In genomic region chr15:96893159-96893906, GRCh38 we compare ENCODE assay signal across 8 cellular contexts.
DNase-seq lines count a peak whose midpoint lies in the region; ATAC-seq and TF ChIP-seq lines count a peak whose summit lies in the region.

No MANE protein-coding gene starts in this region.

- peak; percentile 82 for TF ChIP-seq CTCF in brain microvascular endothelial cell (IDR thresholded peaks at IDR 0.05; ENCODE audit: low read depth, low read length, missing control alignments)

- H3K9me3 ChIP-seq in GM23248 (ENCODE audit: low read depth) = no peaks in the 10 kb centered on the region

- no peaks in the 10 kb centered on the region for H3K79me2 ChIP-seq in GM23248 (ENCODE audit: insufficient read depth)

- ATAC-seq in HG02885 (IDR thresholded peaks at IDR 0.05; ENCODE audit: poor library complexity, unreplicated experiment) (no peak), GM18873 (IDR thresholded peaks at IDR 0.05; ENCODE audit: low FRiP score, unreplicated experiment) (no peak), GM21367 (IDR thresholded peaks at IDR 0.05; ENCODE audit: unreplicated experiment) (no peak)

- no peak overlapping the region for H3K4me2 ChIP-seq in GM23248 (ENCODE audit: unreplicated experiment)

- no peak overlapping the region for H2AFZ ChIP-seq in GM23248

- H3K9ac ChIP-seq in GM23248 = no peak overlapping the region

- 17 to 29% methylated on average over 5 of the region's 5 CpGs for WGBS in GM23248 (ENCODE audit: low coverage in 1 of 2, low lambda C conversion rate in 2 of 2, missing lambda C conversion rate in 2 of 2), 2 experiments

- no peaks in the 10 kb centered on the region for H3K9me2 ChIP-seq in GM23248 (ENCODE audit: insufficient read depth)

- H3F3A ChIP-seq in GM23248 (ENCODE audit: insufficient read depth) = no peaks in the 10 kb centered on the region

- in situ Hi-C loops in GM23248 (cut with MboI) = no loop called here
- in situ Hi-C loops in brain microvascular endothelial cell (cut with HindIII; ENCODE audit: low pct_ligation_motif_present, low sequenced_read_pairs) = no loop called here

- DNase-seq in GM23248 = peak; percentile 26
- peak; percentile 50 to 75 for DNase-seq in NCI-H2081 (lab: John Stamatoyannopoulos, UW)
- peak; percentile 38 for DNase-seq in brain microvascular endothelial cell
- DNase-seq in midbrain (lab: John Stamatoyannopoulos, UW) = peak; percentile 29
- no peak for DNase-seq in GDM1 (lab: John Stamatoyannopoulos, UW)

- no peaks in the 10 kb centered on the region for H3K27me3 ChIP-seq in GM23248 (replicated peaks; ENCODE audit: insufficient read depth)
- no peaks in the 10 kb centered on the region for H3K27me3 ChIP-seq in brain microvascular endothelial cell (replicated peaks)

- H3K4me3 ChIP-seq in GM23248 = no peak overlapping the region
- H3K4me3 ChIP-seq in brain microvascular endothelial cell (ENCODE audit: low read depth, low read length) = no peak overlapping the region

- no peaks in the 10 kb centered on the region for H3K36me3 ChIP-seq in GM23248 (ENCODE audit: low read depth)
- H3K36me3 ChIP-seq in brain microvascular endothelial cell (replicated peaks) = no peaks in the 10 kb centered on the region

- H3K4me1 ChIP-seq in GM23248 (ENCODE audit: insufficient read depth) = peaks cover 7% of the 10 kb centered on the region; the same call in 1 of the 2 replicates

- H3K27ac ChIP-seq in GM23248 = no peak overlapping the region
- no peak overlapping the region for H3K27ac ChIP-seq in brain microvascular endothelial cell

- no peaks in the 10 kb centered on the region for H4K20me1 ChIP-seq in GM23248 (ENCODE audit: insufficient read depth)
